Comparison of ENCODE assay signal across 14 cellular contexts in genomic region chr16:47375423-47375822, GRCh38.
"Had no signal": no experiment of that assay in that cellular context is flagged by ENCODE, and none has a peak within 500 bp of the region (broad histone marks: within the 10 kb centered on the region; RNA-seq: fewer than 3 reads in every experiment).

No MANE protein-coding gene starts in this region.

- H3K27me3 ChIP-seq: esophagus muscularis mucosa, left lung, right lobe of liver, spleen, tibial artery, vagina had no signal

- H3K9me3 ChIP-seq: esophagus muscularis mucosa, psoas muscle, right lobe of liver, tibial artery, vagina had no signal

- H3K36me3 ChIP-seq: right lobe of liver, vagina had no signal

- DNase-seq: activated B cell treated with CpG ODN at 0.5 μM for 24 hours; activated CD4-positive, alpha-beta T cell treated with anti-CD3 and anti-CD28 coated beads, Interleukin-2, amount 10 ng/mL, durations not matched to agents 7 days and 5 days; activated CD8-positive, alpha-beta memory T cell treated with anti-CD3 and anti-CD28 coated beads for 24 hours; activated naive CD4-positive, alpha-beta T cell treated with anti-CD3 and anti-CD28 coated beads, Interleukin-2, amount 50 U/mL, for 16 hours; glutamatergic neuron; islet precursor cell; left lung; psoas muscle; right lobe of liver; spleen; stimulated activated CD4-positive, alpha-beta T cell treated with anti-CD3 and anti-CD28 coated beads, Interleukin-1b, Interleukin-23, amount 100 ng/mL, for 48 hours; tibial artery had no signal

- H3K4me3 ChIP-seq: esophagus muscularis mucosa, left lung, psoas muscle, right lobe of liver, spleen, tibial artery, vagina had no signal

- H3K27ac ChIP-seq: esophagus muscularis mucosa, left lung, psoas muscle, right lobe of liver, spleen, tibial artery, vagina had no signal
